Comparison of ENCODE assay signal across 27 cellular contexts in the genomic region with DNA sequence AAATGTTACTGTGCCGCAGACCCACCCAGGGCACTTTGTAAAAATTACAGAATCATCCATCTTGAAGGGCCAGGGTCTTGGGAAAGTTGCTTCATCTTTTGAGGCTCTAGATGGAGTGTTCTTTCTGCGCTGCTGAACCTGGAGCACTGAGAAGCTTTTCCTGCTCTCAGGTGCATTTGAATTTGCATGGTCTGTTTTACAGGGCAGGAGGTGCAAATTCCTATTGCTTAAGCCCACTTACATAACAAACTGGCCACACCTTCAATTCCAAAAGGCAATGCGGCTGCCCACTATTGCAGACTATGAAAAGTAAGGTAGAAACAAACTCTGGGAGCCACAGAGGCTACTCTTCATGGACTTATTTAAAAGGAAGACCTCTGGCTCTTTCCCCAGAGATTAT.
DNase-seq lines count a peak whose midpoint lies in the region; ATAC-seq, FAIRE-seq and TF ChIP-seq lines count a peak whose summit lies in the region.
"Had no signal": no experiment of that assay in that cellular context is flagged by ENCODE, and none has a peak within 500 bp of the region (broad histone marks: within the 10 kb centered on the region; RNA-seq: fewer than 3 reads in every experiment).

No MANE protein-coding gene starts in this region.

- H3K79me2 ChIP-seq in OCI-LY7 (ENCODE audit: insufficient read depth, low read depth, low read length): no peaks in the 10 kb centered on the region

- FAIRE-seq in frontal cortex (lab: Jason Lieb, UNC): no peak
- FAIRE-seq: GM18507 had no signal

- TF ChIP-seq CTCF in OCI-LY7 (conservative IDR thresholded peaks at IDR 0.05; ENCODE audit: low read length): no peak
- no peak for TF ChIP-seq CTCF in tibial artery (IDR thresholded peaks at IDR 0.05)

- DNase-seq in NCI-H526 (lab: John Stamatoyannopoulos, UW) (peak; percentile 26 to 41), NCI-H526 treated with DMSO at 0.1 percent for 48 hours (lab: John Stamatoyannopoulos, UW) (no peak), OCI-LY7 (ENCODE audit: low spot score) (no peak), tibial artery (no peak), KG1 (lab: John Stamatoyannopoulos, UW) (no peak), frontal cortex (ENCODE audit: low spot score in 2 of 2) (no peak)
- DNase-seq: BE2C; CD4-positive, CD25-positive, alpha-beta regulatory T cell; DMS53; GM23248; HCEC 1CT; Karpas-422; NCI-H1092; NCI-H1417 treated with DMSO at 0.1 percent for 48 hours; NCI-H187; NCI-H2081 treated with DMSO at 0.1 percent for 48 hours; NCI-H2171; NCI-H345; NCI-H510A treated with DMSO at 0.1 percent for 48 hours; NCI-H774; PC-9; RPMI8226; SHP77 treated with DMSO at 0.1 percent for 48 hours had no signal

- CTCF ChIA-PET in OCI-LY7 (lab: Charles Lee; ENCODE audit: unreplicated experiment): no interaction called here

- H3K27ac ChIP-seq in OCI-LY7 (ENCODE audit: low read depth, low read length, poor library complexity, severe bottlenecking): no peak overlapping the region
- peak overlapping the region; percentile 5 for H3K27ac ChIP-seq in iPS-20b (ENCODE audit: low read length)
- peak overlapping the region; percentile 49 to 81 for H3K27ac ChIP-seq in tibial artery
- H3K27ac ChIP-seq: 22Rv1, GM23248, PC-9 had no signal

- H3K4me1 ChIP-seq in OCI-LY7 (ENCODE audit: insufficient read depth, low read length, poor library complexity, severe bottlenecking) (peaks cover 27% of the 10 kb centered on the region), iPS-20b (ENCODE audit: insufficient read depth, low read length) (peaks cover 25% of the 10 kb centered on the region), tibial artery (peaks cover 0 to 72% (median 41%) of the 10 kb centered on the region in 4 donors)
- H3K4me1 ChIP-seq: BE2C had no signal

- POLR2A ChIA-PET in OCI-LY7 (lab: Charles Lee): no interaction called here

- no TSS peak for BruUV-seq in OCI-LY7 (replicated peaks; lab: Mats Ljungman, UMichigan)

- no peaks in the 10 kb centered on the region; the same call in 1 of the 2 replicates for H3K36me3 ChIP-seq in OCI-LY7 (ENCODE audit: insufficient read depth, low read length)
- H3K36me3 ChIP-seq in iPS-20b (ENCODE audit: insufficient read depth, low read depth, low read length): no peaks in the 10 kb centered on the region
- H3K36me3 ChIP-seq in tibial artery: no peaks in the 10 kb centered on the region
- H3K36me3 ChIP-seq: BE2C had no signal

- H3K4me3 ChIP-seq in OCI-LY7 (ENCODE audit: low read depth, low read length, poor library complexity, severe bottlenecking): no peak overlapping the region
- H3K4me3 ChIP-seq in iPS-20b (ENCODE audit: low read length): peak overlapping the region; percentile 38; the same call in 1 of the 2 replicates
- H3K4me3 ChIP-seq in tibial artery: no peak overlapping the region
- H3K4me3 ChIP-seq: GM23248, PC-9 had no signal

- no peak for ATAC-seq in esophagus mucosa

- peak overlapping the region; percentile 45; the same call in 1 of the 2 replicates for H3K4me2 ChIP-seq in OCI-LY7 (ENCODE audit: low read length)
- H3K4me2 ChIP-seq: PC-9 had no signal

- no peaks in the 10 kb centered on the region for H3K9me2 ChIP-seq in OCI-LY7 (ENCODE audit: insufficient read depth, low read length)

- H2AFZ ChIP-seq in OCI-LY7 (ENCODE audit: low read length): peak overlapping the region; percentile 90; the same call in 1 of the 2 replicates
- H2AFZ ChIP-seq: GM23248, PC-9 had no signal

- 0 out of 2 replicates have a peak overlapping the region, but pooled peaks have one; percentile 17 for H3K9ac ChIP-seq in iPS-20b (ENCODE audit: low read depth, low read length)
- H3K9ac ChIP-seq: GM23248 had no signal

- H3K27me3 ChIP-seq in iPS-20b (ENCODE audit: insufficient read depth, low read length): no peaks in the 10 kb centered on the region
- H3K27me3 ChIP-seq in tibial artery: no peaks in the 10 kb centered on the region

- H3K9me3 ChIP-seq in OCI-LY7 (ENCODE audit: low read length) (peaks cover 6% of the 10 kb centered on the region), iPS-20b (ENCODE audit: insufficient read depth, low read depth, low read length) (no peaks in the 10 kb centered on the region), tibial artery (no peaks in the 10 kb centered on the region)
- H3K9me3 ChIP-seq: BE2C had no signal

- intact Hi-C loops in OCI-LY7 (cut with micrococcal nuclease; ENCODE audit: unreplicated experiment) (no loop called here), tibial artery (cut with DNase I; ENCODE audit: low total_unique reads) (no loop called here)

- no peaks in the 10 kb centered on the region for H4K20me1 ChIP-seq in OCI-LY7 (ENCODE audit: insufficient read depth, low read length)

Comparison
In these comparisons a context has a peak if more than half of its experiments do, and no peak if none do; other contexts are left out.
1. DNase-seq: peak in NCI-H526 (2 of 2); none in NCI-H526 treated with DMSO at 0.1 percent for 48 hours (single experiment), OCI-LY7 (single experiment), tibial artery (0 of 2), KG1 (single experiment) and frontal cortex (0 of 2).